Comparison of ENCODE assay signal across 11 cellular contexts in genomic region chr5:73370620-73371583, GRCh38.
DNase-seq lines count a peak whose midpoint lies in the region; ATAC-seq and TF ChIP-seq lines count a peak whose summit lies in the region.
"Had no signal": no experiment of that assay in that cellular context is flagged by ENCODE, and none has a peak within 500 bp of the region (broad histone marks: within the 10 kb centered on the region; RNA-seq: fewer than 3 reads in every experiment).

No MANE protein-coding gene starts in this region.

- peak; percentile 89 for DNase-seq in AG10803 (ENCODE audit: low read depth)
- DNase-seq in LHCN-M2 (ENCODE audit: low read depth), result peak; percentile 98
- peak; percentile 99 for DNase-seq in brain microvascular endothelial cell
- DNase-seq in kidney glomerular epithelial cell (lab: John Stamatoyannopoulos, UW), result peak; percentile 96
- DNase-seq in activated gamma-delta T cell (lab: John Stamatoyannopoulos, UW), result no peak
- DNase-seq in type B pancreatic cell (ENCODE audit: extremely low spot score, unreplicated experiment), result no peak
- DNase-seq: CD4-positive, alpha-beta memory T cell; NCI-H2171 treated with DMSO at 0.1 percent for 48 hours; T-helper 17 cell had no signal

- H3K27ac Mint-ChIP-seq in type B pancreatic cell, result no peak overlapping the region
- H3K27ac Mint-ChIP-seq: CD4-positive, alpha-beta memory T cell; T-helper 17 cell had no signal

- peaks cover 15% of the 10 kb centered on the region for H3K27me3 Mint-ChIP-seq in type B pancreatic cell

- H3K36me3 Mint-ChIP-seq in type B pancreatic cell, result no peaks in the 10 kb centered on the region

- H3K4me3 ChIP-seq in AG10803 (ENCODE audit: low read length) (peak overlapping the region; percentile 7; the same call in 1 of the 2 replicates), brain microvascular endothelial cell (ENCODE audit: low read depth, low read length) (peak overlapping the region; percentile 18)

- H3K36me3 ChIP-seq in brain microvascular endothelial cell (replicated peaks), result no peaks in the 10 kb centered on the region

- peak overlapping the region; percentile 90 for H3K27ac ChIP-seq in brain microvascular endothelial cell

- no peaks in the 10 kb centered on the region for H3K9me3 Mint-ChIP-seq in type B pancreatic cell

- ATAC-seq in GM19452 (IDR thresholded peaks at IDR 0.05; ENCODE audit: unreplicated experiment), result no peak
- no peak for ATAC-seq in HG03196 (IDR thresholded peaks at IDR 0.05; ENCODE audit: unreplicated experiment)
- ATAC-seq: T-helper 17 cell had no signal

- in situ Hi-C loops in brain microvascular endothelial cell (cut with HindIII; ENCODE audit: low pct_ligation_motif_present, low sequenced_read_pairs), result no loop called here

- no peaks in the 10 kb centered on the region for H3K27me3 ChIP-seq in brain microvascular endothelial cell (replicated peaks)

- peaks cover 8% of the 10 kb centered on the region for H3K4me1 Mint-ChIP-seq in type B pancreatic cell (ENCODE audit: unreplicated experiment)
- H3K4me1 Mint-ChIP-seq: CD4-positive, alpha-beta memory T cell had no signal

- no peak overlapping the region for H3K4me3 Mint-ChIP-seq in type B pancreatic cell
- H3K4me3 Mint-ChIP-seq: CD4-positive, alpha-beta memory T cell; T-helper 17 cell had no signal

- TF ChIP-seq CTCF in AG10803 (conservative IDR thresholded peaks at IDR 0.05; ENCODE audit: low read length), result no peak
- TF ChIP-seq CTCF in brain microvascular endothelial cell (IDR thresholded peaks at IDR 0.05; ENCODE audit: low read depth, low read length, missing control alignments), result no peak
- TF ChIP-seq CTCF in type B pancreatic cell (conservative IDR thresholded peaks at IDR 0.05), result no peak

Comparison
In these comparisons a context has a peak if more than half of its experiments do, and no peak if none do; other contexts are left out.
1. DNase-seq: peak in AG10803 (single experiment), LHCN-M2 (single experiment), brain microvascular endothelial cell (single experiment) and kidney glomerular epithelial cell (single experiment); none in activated gamma-delta T cell (single experiment) and type B pancreatic cell (single experiment).